Comparison of ENCODE assay signal across 8 cellular contexts in the genomic region with DNA sequence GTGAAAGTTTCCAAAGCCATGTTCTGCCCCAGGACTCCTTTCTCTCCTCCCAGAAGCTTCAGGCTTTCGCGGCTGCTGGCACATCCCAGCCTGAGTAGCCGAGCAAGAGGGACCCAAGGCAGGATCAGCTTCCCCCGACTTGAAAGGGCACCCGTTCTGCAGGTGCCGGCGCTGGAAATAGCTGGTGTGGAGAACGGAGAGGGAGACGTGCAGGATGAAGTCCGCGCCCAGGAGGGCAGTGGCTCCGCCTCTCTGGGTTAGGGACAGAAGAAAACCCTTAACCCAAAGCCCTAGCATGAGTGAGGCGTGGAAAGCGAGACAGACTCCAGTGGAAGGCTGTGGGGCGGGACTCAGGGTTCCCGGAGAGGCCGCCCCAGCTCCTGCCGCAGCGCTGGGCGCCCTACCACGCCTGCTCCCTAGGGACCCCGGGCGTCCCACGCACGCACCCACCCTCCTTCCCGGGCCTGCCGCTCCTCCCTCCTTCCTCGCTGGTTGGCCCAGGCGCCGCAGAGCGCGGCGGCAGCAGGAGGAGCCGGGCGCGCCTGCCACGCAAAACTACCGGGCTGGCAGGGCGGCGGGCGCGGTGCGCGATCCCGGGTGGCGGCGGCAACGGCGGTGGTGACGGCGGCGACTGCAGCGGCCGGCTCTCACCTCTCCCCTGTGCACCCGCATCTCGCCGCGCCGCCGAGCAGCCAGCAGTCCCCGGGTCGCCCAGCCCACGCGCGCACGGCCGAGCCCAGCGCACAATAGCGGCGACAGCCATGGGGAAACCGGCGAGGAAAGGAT. TPM values are rescaled to one million over a fixed set of nuclear protein-coding genes. Genes with fewer than 3 reads are reported as not detected.
A peak's percentile ranks its signal among the peaks of the same experiment; 100 is the strongest.
DNase-seq lines count a peak whose midpoint lies in the region; ATAC-seq and TF ChIP-seq lines count a peak whose summit lies in the region.

A gene (plus strand): TSS at position 550 of the 786 bp plus-strand sequence. CDS start 212 bp downstream, at position 762.

- peak; percentile 69 for ATAC-seq in HG03139 (IDR thresholded peaks at IDR 0.05; ENCODE audit: unreplicated experiment)

- WGBS in hepatocyte (ENCODE audit: low lambda C conversion rate, missing lambda C conversion rate): 1% methylated on average over 50 of the region's 72 CpGs

- peak within 1 kb of the TSS; percentile 86 for H2AFZ ChIP-seq in hepatocyte

- peak; percentile 11 for DNase-seq in COR-L47 (lab: John Stamatoyannopoulos, UW)
- DNase-seq in NOMO-1 treated with DMSO at 0.1 percent for 48 hours (lab: John Stamatoyannopoulos, UW; ENCODE audit: unreplicated experiment): peak; percentile 28
- DNase-seq in anterior cingulate cortex (lab: John Stamatoyannopoulos, UW): peak in 51 of 58 donors; percentile 13 to 83 (median 43)
- DNase-seq in hepatocyte (ENCODE audit: low spot score): peak; percentile 77
- no peak for DNase-seq in activated effector memory CD4-positive, alpha-beta T cell treated with anti-CD3 and anti-CD28 coated beads, Interleukin-2, amount 50 U/mL, for 16 hours

- peaks cover 5% of the 10 kb centered on the region for H3K4me1 ChIP-seq in hepatocyte (ENCODE audit: insufficient read depth)
- no peaks in the 10 kb centered on the region for H3K4me1 ChIP-seq in rectal smooth muscle tissue (ENCODE audit: control insufficient read depth, insufficient read depth, low read length)

- H3K27ac ChIP-seq in hepatocyte (peak within 1 kb of the TSS; percentile 72), rectal smooth muscle tissue (ENCODE audit: low read depth, low read length) (peak within 1 kb of the TSS; percentile 74)

- H3K4me3 ChIP-seq in hepatocyte: peak within 1 kb of the TSS; percentile 72
- H3K4me3 ChIP-seq in rectal smooth muscle tissue (ENCODE audit: low read length): peak within 1 kb of the TSS; percentile 72

- no peaks in the 10 kb centered on the region for H3K9me3 ChIP-seq in hepatocyte (ENCODE audit: low read depth)

- H3K9me2 ChIP-seq in hepatocyte (replicated peaks; ENCODE audit: insufficient read depth): no peaks in the 10 kb centered on the region

- peak; percentile 61 for TF ChIP-seq POLR2A in GM19099 (IDR thresholded peaks at IDR 0.05; ENCODE audit: extremely low read depth, insufficient read length, low read depth)

- no peaks in the 10 kb centered on the region for H3K27me3 ChIP-seq in hepatocyte
- no peaks in the 10 kb centered on the region for H3K27me3 ChIP-seq in rectal smooth muscle tissue (ENCODE audit: control insufficient read depth, insufficient read depth, low read length)

- no peak for TF ChIP-seq CTCF in hepatocyte (IDR thresholded peaks at IDR 0.05; ENCODE audit: poor library complexity)

- H3K79me2 ChIP-seq in hepatocyte: peaks cover 27% of the 10 kb centered on the region

- H3K36me3 ChIP-seq in hepatocyte (replicated peaks; ENCODE audit: insufficient read depth, low read depth): no peaks in the 10 kb centered on the region
- no peaks in the 10 kb centered on the region for H3K36me3 ChIP-seq in rectal smooth muscle tissue (ENCODE audit: control insufficient read depth, insufficient read depth, low read length)

- no peaks in the 10 kb centered on the region for H4K20me1 ChIP-seq in hepatocyte (ENCODE audit: insufficient read depth, poor library complexity, severe bottlenecking)

- H3K9ac ChIP-seq in rectal smooth muscle tissue (ENCODE audit: low read length): peak within 1 kb of the TSS; percentile 6

- H3K4me2 ChIP-seq in hepatocyte: peak within 1 kb of the TSS; percentile 77

RNA-seq across cellular contexts. Expression of the gene that starts here (rescaled TPM):
- total RNA-seq in hepatocyte: 50.7 and 52.9 TPM in 2 replicates
- polyA plus RNA-seq in hepatocyte: 27.7 and 36.1 TPM in 2 replicates
